Comparison of ENCODE assay signal across 6 cellular contexts in genomic region chr18:78127041-78127440, GRCh38.
"Had no signal": no experiment of that assay in that cellular context is flagged by ENCODE, and none has a peak within 500 bp of the region (broad histone marks: within the 10 kb centered on the region; RNA-seq: fewer than 3 reads in every experiment).

No MANE protein-coding gene starts in this region.

- DNase-seq: GM23248, GOT3, H9, HCEC 1CT, IMR-90 had no signal

- H3K27ac ChIP-seq: GM23248 had no signal

- H3K9ac ChIP-seq: GM23248 had no signal

- H2AFZ ChIP-seq: GM23248 had no signal

- ATAC-seq: K562 had no signal

- H3K4me3 ChIP-seq: GM23248, K562 had no signal
